ENCODE assay signal across 8 cellular contexts in the genomic region with DNA sequence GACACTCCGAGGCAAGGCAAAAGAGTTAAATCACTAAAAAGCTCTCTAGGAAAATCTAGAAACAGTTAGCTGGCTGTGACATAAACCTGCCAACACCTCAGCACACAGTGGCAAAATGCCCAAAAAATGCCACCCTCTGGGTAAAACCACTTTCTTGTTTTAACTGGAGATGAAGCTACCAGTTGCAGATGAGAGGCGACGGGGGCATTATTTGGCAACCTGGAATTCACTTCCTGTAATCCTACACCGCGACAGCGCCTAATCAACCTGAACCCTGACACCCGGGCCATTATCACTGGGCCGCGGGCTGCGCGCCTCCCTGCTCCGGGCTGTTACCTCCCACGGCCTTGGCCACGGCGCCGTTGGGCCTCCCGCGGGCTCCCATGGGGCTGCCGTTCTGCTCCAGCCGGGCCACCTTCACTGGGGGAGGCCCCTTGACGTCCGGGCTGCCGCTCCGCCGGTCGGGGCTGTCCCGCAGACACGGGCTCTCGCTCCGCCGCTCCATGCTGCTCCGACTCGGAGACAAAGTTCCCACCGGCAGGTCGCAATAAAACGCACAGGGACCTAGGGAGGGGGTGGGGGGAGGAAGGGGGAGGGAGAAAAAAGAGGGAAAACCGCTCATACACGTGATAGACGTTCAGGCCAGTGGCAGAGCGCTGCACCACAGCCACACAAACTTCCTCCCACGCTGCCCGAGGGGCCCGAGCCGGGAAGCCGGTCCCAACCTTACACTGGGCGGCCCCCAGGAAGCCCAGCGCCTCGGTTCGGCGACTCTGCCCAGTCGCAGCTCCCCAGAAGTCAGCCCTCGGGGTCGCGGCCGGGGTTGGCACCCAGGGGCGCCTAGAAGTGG.
DNase-seq lines count a peak whose midpoint lies in the region; TF ChIP-seq lines count a peak whose summit lies in the region.

No MANE protein-coding gene starts in this region.

- peak overlapping the region; percentile 77 to 93 (median 84) for H3K4me3 Mint-ChIP-seq in nephron
- H3K4me3 Mint-ChIP-seq in T-helper 2 cell treated with Interferon-gamma antibody and Interleukin-4, amounts not matched to agents 5 μg/mL and 100 μg/mL, for 36 hours = no peak overlapping the region

- no peak overlapping the region for H3K27ac Mint-ChIP-seq in nephron
- no peak overlapping the region for H3K27ac Mint-ChIP-seq in T-helper 2 cell treated with Interferon-gamma antibody and Interleukin-4, amounts not matched to agents 5 μg/mL and 100 μg/mL, for 36 hours

- no peak overlapping the region for H3K27ac ChIP-seq in coronary artery

- H3K4me1 Mint-ChIP-seq in nephron = peaks cover 30% of the 10 kb centered on the region
- H3K4me1 Mint-ChIP-seq in T-helper 2 cell treated with Interferon-gamma antibody and Interleukin-4, amounts not matched to agents 5 μg/mL and 100 μg/mL, for 36 hours (ENCODE audit: low read depth) = peaks cover 17% of the 10 kb centered on the region

- peaks cover 88% of the 10 kb centered on the region for H3K27me3 Mint-ChIP-seq in nephron (ENCODE audit: low read depth)
- H3K27me3 Mint-ChIP-seq in T-helper 2 cell treated with Interferon-gamma antibody and Interleukin-4, amounts not matched to agents 5 μg/mL and 100 μg/mL, for 36 hours (ENCODE audit: low read depth) = peaks cover 65% of the 10 kb centered on the region

- TF ChIP-seq CTCF in coronary artery (IDR thresholded peaks at IDR 0.05) (no peak), nephron (IDR thresholded peaks at IDR 0.05; ENCODE audit: unreplicated experiment in 3 of 3) (no peak)

- peak overlapping the region; percentile 79 for H3K4me3 ChIP-seq in coronary artery

- DNase-seq in AG08395 (ENCODE audit: low spot score) = peak; percentile 28
- peak; percentile 18 for DNase-seq in GOT3 (lab: John Stamatoyannopoulos, UW)
- peak; percentile 76 for DNase-seq in NCI-H510A treated with DMSO at 0.1 percent for 48 hours (lab: John Stamatoyannopoulos, UW)
- DNase-seq in coronary artery (ENCODE audit: low spot score) = no peak
- DNase-seq in amniotic stem cell (lab: John Stamatoyannopoulos, UW) = no peak
- no peak for DNase-seq in T-helper 2 cell treated with Interferon-gamma antibody and Interleukin-4, amounts not matched to agents 5 μg/mL and 100 μg/mL, for 36 hours (ENCODE audit: low spot score)
- no peak for DNase-seq in cerebellar nuclear complex (lab: John Stamatoyannopoulos, UW)

- no peaks in the 10 kb centered on the region for H3K36me3 Mint-ChIP-seq in nephron (ENCODE audit: low read depth)
- peaks cover 6% of the 10 kb centered on the region for H3K36me3 Mint-ChIP-seq in T-helper 2 cell treated with Interferon-gamma antibody and Interleukin-4, amounts not matched to agents 5 μg/mL and 100 μg/mL, for 36 hours (ENCODE audit: low read depth)

- H3K9me3 Mint-ChIP-seq in nephron = no peaks in the 10 kb centered on the region
- no peaks in the 10 kb centered on the region for H3K9me3 Mint-ChIP-seq in T-helper 2 cell treated with Interferon-gamma antibody and Interleukin-4, amounts not matched to agents 5 μg/mL and 100 μg/mL, for 36 hours

Comparison
In these comparisons a context has a peak if more than half of its experiments do, and no peak if none do; other contexts are left out.
1. DNase-seq: peak in AG08395 (single experiment), GOT3 (single experiment) and NCI-H510A treated with DMSO at 0.1 percent for 48 hours (single experiment); none in coronary artery (single experiment), amniotic stem cell (single experiment), T-helper 2 cell treated with Interferon-gamma antibody and Interleukin-4, amounts not matched to agents 5 μg/mL and 100 μg/mL, for 36 hours (single experiment) and cerebellar nuclear complex (0 of 2).